8 cellular contexts compared by ENCODE assay signal in genomic region chr18:48975221-48975816, GRCh38. TPM values are rescaled to one million over a fixed set of nuclear protein-coding genes. Genes with fewer than 3 reads are reported as not detected.
A peak's percentile ranks its signal among the peaks of the same experiment; 100 is the strongest.
DNase-seq lines count a peak whose midpoint lies in the region; ATAC-seq and TF ChIP-seq lines count a peak whose summit lies in the region.

No MANE protein-coding gene starts in this region.

- TF ChIP-seq EP300 in sigmoid colon (IDR thresholded peaks at IDR 0.05) = no peak

- no peak for TF ChIP-seq POLR2A in sigmoid colon (IDR thresholded peaks at IDR 0.05)

- H3K4me3 Mint-ChIP-seq in T-helper 17 cell = peak overlapping the region; percentile 80

- H3K27me3 Mint-ChIP-seq in T-helper 17 cell = peaks cover 5% of the 10 kb centered on the region

- TF ChIP-seq CTCF in C4-2B (conservative IDR thresholded peaks at IDR 0.05) = no peak
- no peak for TF ChIP-seq CTCF in cardiac muscle cell (IDR thresholded peaks at IDR 0.05; ENCODE audit: low read depth, low read length)
- no peak for TF ChIP-seq CTCF in sigmoid colon (IDR thresholded peaks at IDR 0.05)

- H3K36me3 Mint-ChIP-seq in T-helper 17 cell (ENCODE audit: low read depth) = no peaks in the 10 kb centered on the region

- H3K4me3 ChIP-seq in H7 (ENCODE audit: insufficient read depth, low read depth, low read length) (peak overlapping the region; percentile 77), cardiac muscle cell (peak overlapping the region; percentile 57), sigmoid colon (peak overlapping the region; percentile 51 to 93 (median 60))

- peak overlapping the region; percentile 67 for H3K27ac Mint-ChIP-seq in T-helper 17 cell

- peak; percentile 24 for ATAC-seq in T-helper 17 cell

- H3K27ac ChIP-seq in C4-2B = peak overlapping the region; percentile 55
- peak overlapping the region; percentile 95 for H3K27ac ChIP-seq in cardiac muscle cell
- H3K27ac ChIP-seq in sigmoid colon = peak overlapping the region; percentile 36 to 86 (median 68)

- peaks cover 5% of the 10 kb centered on the region for H3K4me1 Mint-ChIP-seq in T-helper 17 cell

- intact Hi-C loops in sigmoid colon (cut with DNase I) = loop anchor here (1.0 to 10.0 kb wide), 2 partner anchors 23 to 199 kb away; no protein-coding TSS in a partner anchor

- WGBS in sigmoid colon, 2 donors = 4 to 5% methylated on average over 56 of the region's 56 CpGs

- DNase-seq in H7 (peak; percentile 88), T-helper 17 cell (no peak), cardiac muscle cell (ENCODE audit: low read depth in 1 of 2, low spot score in 1 of 2) (peak in 1 of 2 donors; percentile 39), sigmoid colon (no peak), DMS79 treated with DMSO at 0.1 percent for 48 hours (lab: John Stamatoyannopoulos, UW) (no peak), NOMO-1 treated with DMSO at 0.1 percent for 48 hours (lab: John Stamatoyannopoulos, UW; ENCODE audit: unreplicated experiment) (no peak)
- no peak for DNase-seq in activated CD4-positive, alpha-beta T cell treated with anti-CD3 and anti-CD28 coated beads for 4 hours

- H3K27me3 ChIP-seq in H7 (ENCODE audit: control insufficient read depth, insufficient read depth, low read length) (peaks cover 4% of the 10 kb centered on the region; the same call in 1 of the 2 replicates), cardiac muscle cell (no peaks in the 10 kb centered on the region), sigmoid colon (no peaks in the 10 kb centered on the region)

- H3K9me3 ChIP-seq in T-helper 17 cell (ENCODE audit: control insufficient read depth, low read length, poor library complexity, severe bottlenecking) (no peaks in the 10 kb centered on the region), cardiac muscle cell (ENCODE audit: low read depth) (no peaks in the 10 kb centered on the region), sigmoid colon (no peaks in the 10 kb centered on the region)

- H3K4me1 ChIP-seq in cardiac muscle cell (ENCODE audit: low read depth) (peaks cover 21% of the 10 kb centered on the region), sigmoid colon (peaks cover 0 to 14% (median 8%) of the 10 kb centered on the region in 4 donors)

- no peaks in the 10 kb centered on the region for H3K36me3 ChIP-seq in H7 (replicated peaks; ENCODE audit: control insufficient read depth, insufficient read depth, low read length)
- no peaks in the 10 kb centered on the region for H3K36me3 ChIP-seq in cardiac muscle cell
- no peaks in the 10 kb centered on the region for H3K36me3 ChIP-seq in sigmoid colon

RNA-seq across cellular contexts. Expression of gene SMAD7, which starts 24.6 kb away (rescaled TPM):
- 78.3 and 80.4 TPM in 2 replicates for total RNA-seq in H7 (2014; rRNA removed; shearing (Covaris generic))
- total RNA-seq in T-helper 17 cell (100 to 1,000 TPM; 161 to 181 TPM), cardiac muscle cell (93.1 and 129 TPM in 2 replicates), sigmoid colon (10 to 100 TPM; 13.2 to 29.1 (median 21.5) TPM)
- polyA plus RNA-seq in cardiac muscle cell (60.1 and 80.8 TPM in 2 replicates), sigmoid colon (10 to 100 TPM; 16.8 to 19.0 (median 18.3) TPM)
